Comparison of ENCODE assay signal across 1 cellular context in genomic region chr9:100083448-100084144, GRCh38.
TF ChIP-seq lines count a peak whose summit lies in the region.

No MANE protein-coding gene starts in this region.

TF ChIP-seq in IMR-90, 13 proteins besides CTCF, POLR2A, EP300 and RAD21:
- no peak for TF ChIP-seq SMC3 (IDR thresholded peaks at IDR 0.05; ENCODE audit: low read depth, low read length)
- no peak for TF ChIP-seq RFX5 (IDR thresholded peaks at IDR 0.05; ENCODE audit: low read depth, low read length)
